ENCODE assay signal across 11 cellular contexts in genomic region chr1:227896710-227897655, GRCh38. TPM values are rescaled to one million over a fixed set of nuclear protein-coding genes. Genes with fewer than 3 reads are reported as not detected.
DNase-seq lines count a peak whose midpoint lies in the region; ATAC-seq, FAIRE-seq and TF ChIP-seq lines count a peak whose summit lies in the region.
"Had no signal": no experiment of that assay in that cellular context is flagged by ENCODE, and none has a peak within 500 bp of the region (broad histone marks: within the 10 kb centered on the region; RNA-seq: fewer than 3 reads in every experiment).

No MANE protein-coding gene starts in this region.

- H3K27me3 ChIP-seq in tibial artery = no peaks in the 10 kb centered on the region
- H3K27me3 ChIP-seq: cardiac muscle cell had no signal

- FAIRE-seq in HTR-8/SVneo (lab: Jason Lieb, UNC) = no peak

- H3K36me3 ChIP-seq in tibial artery = no peaks in the 10 kb centered on the region
- H3K36me3 ChIP-seq: cardiac muscle cell had no signal

- no peak for ATAC-seq in HG03139 (IDR thresholded peaks at IDR 0.05; ENCODE audit: unreplicated experiment)
- ATAC-seq: PC-3 had no signal

- H3K4me3 ChIP-seq in coronary artery (no peak overlapping the region), tibial artery (no peak overlapping the region), foreskin fibroblast (ENCODE audit: low read depth in 1 of 2, low read length in 2 of 2) (no peak overlapping the region)
- H3K4me3 ChIP-seq: cardiac muscle cell had no signal

- DNase-seq in activated gamma-delta T cell treated with Interleukin-2 at 50 U/mL for 16 hours (peak; percentile 2), activated gamma-delta T cell (lab: John Stamatoyannopoulos, UW) (no peak), coronary artery (ENCODE audit: low spot score) (peak; percentile 72), mesenteric fat pad (ENCODE audit: low spot score) (peak; percentile 85), tibial artery (peak; percentile 15 to 62), HTR-8/SVneo (ENCODE audit: insufficient read length, low spot score) (no peak), foreskin fibroblast (no peak)
- DNase-seq: NCI-H2227 treated with DMSO at 0.1 percent for 48 hours, PC-3 had no signal

- H3K4me1 ChIP-seq in tibial artery = peaks cover 0 to 14% (median 0%) of the 10 kb centered on the region in 4 donors

- no peak for TF ChIP-seq CTCF in coronary artery (IDR thresholded peaks at IDR 0.05)
- TF ChIP-seq CTCF in tibial artery (IDR thresholded peaks at IDR 0.05) = no peak
- TF ChIP-seq CTCF in foreskin fibroblast (IDR thresholded peaks at IDR 0.05; ENCODE audit: low read depth, low read length) = no peak

- intact Hi-C loops in tibial artery (cut with DNase I; ENCODE audit: low total_unique reads) = no loop called here

- H3K9me3 ChIP-seq in tibial artery = no peaks in the 10 kb centered on the region

- no peak overlapping the region for H3K27ac ChIP-seq in coronary artery
- no peak overlapping the region for H3K27ac ChIP-seq in tibial artery

RNA-seq across cellular contexts. Expression of gene WNT9A, which starts 50.7 kb away (rescaled TPM):
- total RNA-seq in mesenteric fat pad = 1.3 TPM

Comparison
In these comparisons a context has a peak if more than half of its experiments do, and no peak if none do; other contexts are left out.
1. DNase-seq: peak in activated gamma-delta T cell treated with Interleukin-2 at 50 U/mL for 16 hours (single experiment), coronary artery (single experiment), mesenteric fat pad (single experiment) and tibial artery (2 of 2); none in activated gamma-delta T cell (single experiment), HTR-8/SVneo (single experiment) and foreskin fibroblast (0 of 2).